In the genomic region with DNA sequence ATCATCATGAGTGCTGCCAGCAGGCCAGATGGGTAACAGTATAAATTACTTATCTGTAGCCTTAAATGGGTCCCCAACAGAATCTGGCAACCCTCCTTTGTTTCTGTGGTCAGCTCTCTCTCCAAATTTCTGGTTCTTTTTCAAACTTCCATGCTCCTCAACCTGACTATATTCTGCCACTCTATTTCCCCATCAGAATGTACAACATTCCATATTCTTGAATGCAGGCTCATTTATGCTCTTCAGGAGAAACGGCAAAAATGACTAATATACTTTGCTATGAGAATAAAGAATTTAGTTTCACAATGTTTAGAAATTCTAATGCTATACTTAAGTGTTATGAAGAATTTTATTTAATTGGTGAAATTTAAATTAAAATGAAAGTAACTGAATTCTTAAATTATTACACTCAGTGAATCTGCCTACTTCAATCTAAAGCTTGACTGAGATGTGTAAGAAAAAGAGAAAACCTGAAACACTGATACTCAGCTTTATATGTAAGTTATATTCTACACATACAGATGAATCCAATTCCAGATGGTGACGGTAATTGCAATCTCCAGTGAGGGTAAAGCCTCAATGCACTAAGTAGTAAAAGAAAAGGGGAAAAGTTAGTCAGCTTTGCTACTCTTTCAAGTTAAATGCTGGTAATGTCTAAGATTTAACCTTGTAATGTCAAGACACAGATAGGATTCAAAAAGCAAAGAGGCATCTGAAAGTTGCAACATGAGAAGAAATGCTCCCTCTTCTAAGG, we compare ENCODE assay signal across 17 cellular contexts. TPM values are rescaled to one million over a fixed set of nuclear protein-coding genes. Genes with fewer than 3 reads are reported as not detected.
DNase-seq lines count a peak whose midpoint lies in the region; ATAC-seq and TF ChIP-seq lines count a peak whose summit lies in the region.
"Had no signal": no experiment of that assay in that cellular context is flagged by ENCODE, and none has a peak within 500 bp of the region (broad histone marks: within the 10 kb centered on the region; RNA-seq: fewer than 3 reads in every experiment).

No MANE protein-coding gene starts in this region.

- no peaks in the 10 kb centered on the region for H3K27me3 ChIP-seq in breast epithelium
- no peaks in the 10 kb centered on the region for H3K27me3 ChIP-seq in testis
- no peaks in the 10 kb centered on the region for H3K27me3 ChIP-seq in tibial artery
- H3K27me3 ChIP-seq in A673 (replicated peaks; ENCODE audit: insufficient read depth, low read depth, low read length, poor library complexity): no peaks in the 10 kb centered on the region

- POLR2A ChIA-PET in MCF 10A (lab: Yijun Ruan, JAX): interaction anchor here (0.6 to 2.3 kb wide), 9 partner anchors 12 to 461 kb away, joined by 3 to 18 read pairs (median 4); a partner anchor contains a TSS
- POLR2A ChIA-PET in RWPE1 (lab: Yijun Ruan, JAX; ENCODE audit: low non-redundant PET): no interaction called here
- POLR2A ChIA-PET in A673 (lab: Charles Lee; ENCODE audit: low non-redundant PET): no interaction called here

- TF ChIP-seq POLR2A in breast epithelium (IDR thresholded peaks at IDR 0.05) (no peak), testis (IDR thresholded peaks at IDR 0.05) (no peak)

- H3K36me3 ChIP-seq in breast epithelium (no peaks in the 10 kb centered on the region), testis (ENCODE audit: low read depth, missing control alignments) (no peaks in the 10 kb centered on the region), tibial artery (no peaks in the 10 kb centered on the region), A673 (ENCODE audit: insufficient read depth, low read length, poor library complexity, severe bottlenecking) (peaks cover 7% of the 10 kb centered on the region)

- TF ChIP-seq CTCF in MCF 10A (IDR thresholded peaks at IDR 0.05; ENCODE audit: unreplicated experiment): no peak
- TF ChIP-seq CTCF in breast epithelium (IDR thresholded peaks at IDR 0.05): no peak
- TF ChIP-seq CTCF in RWPE1 (conservative IDR thresholded peaks at IDR 0.05; ENCODE audit: low read depth): no peak
- TF ChIP-seq CTCF in testis (IDR thresholded peaks at IDR 0.05): no peak
- no peak for TF ChIP-seq CTCF in tibial artery (IDR thresholded peaks at IDR 0.05)
- no peak for TF ChIP-seq CTCF in A673 (conservative IDR thresholded peaks at IDR 0.05; ENCODE audit: low read depth, low read length)

- no peak overlapping the region for H3K27ac ChIP-seq in breast epithelium
- peak overlapping the region; percentile 59; the same call in 1 of the 2 replicates for H3K27ac ChIP-seq in RWPE1
- peak overlapping the region; percentile 4 to 6 for H3K27ac ChIP-seq in testis
- peak overlapping the region in 1 of 2 donors; percentile 2 for H3K27ac ChIP-seq in tibial artery
- H3K27ac ChIP-seq in A673 (ENCODE audit: low read depth, low read length, poor library complexity, severe bottlenecking): no peak overlapping the region

- peaks cover 6% of the 10 kb centered on the region for H3K36me3 Mint-ChIP-seq in MCF 10A (ENCODE audit: insufficient read depth, unreplicated experiment)

- H3K9me3 ChIP-seq in breast epithelium: no peaks in the 10 kb centered on the region
- no peaks in the 10 kb centered on the region for H3K9me3 ChIP-seq in testis
- no peaks in the 10 kb centered on the region for H3K9me3 ChIP-seq in tibial artery
- H3K9me3 ChIP-seq in A673 (ENCODE audit: low read depth, low read length, poor library complexity, severe bottlenecking): no peaks in the 10 kb centered on the region

- CTCF ChIA-PET in MCF 10A (lab: Yijun Ruan, JAX) (interaction anchor here (0.6 to 5.5 kb wide), 4 partner anchors 10 to 208 kb away, joined by 3 to 66 read pairs (median 12); no protein-coding TSS in a partner anchor), RWPE1 (lab: Yijun Ruan, JAX) (interaction anchor here (0.6 to 1.6 kb wide), 2 partner anchors 8 to 258 kb away, joined by 3 to 4 read pairs; no protein-coding TSS in a partner anchor), A673 (lab: Charles Lee) (interaction anchor here (0.7 to 1.1 kb wide), 2 partner anchors 31 to 40 kb away, joined by 5 to 7 read pairs; no protein-coding TSS in a partner anchor)

- H3K9me3 Mint-ChIP-seq in MCF 10A (ENCODE audit: unreplicated experiment): no peaks in the 10 kb centered on the region

- H3K4me3 ChIP-seq in breast epithelium (no peak overlapping the region), testis (no peak overlapping the region), tibial artery (no peak overlapping the region), A673 (ENCODE audit: low read depth, low read length, poor library complexity, severe bottlenecking) (no peak overlapping the region)

- WGBS in testis, 2 donors: 81 to 86% methylated on average over 2 of the region's 2 CpGs

- no peak for ATAC-seq in HG03469 (IDR thresholded peaks at IDR 0.05; ENCODE audit: unreplicated experiment)
- ATAC-seq: left cardiac atrium; stimulated activated naive B cell treated with anti-CD40 and anti-IgM and Interleukin-4, amounts not matched to agents 10 μg/mL and 1 μg/mL and 100 μg/mL, for 72 hours had no signal

- BruUV-seq in MCF 10A (replicated peaks; lab: Mats Ljungman, UMichigan): no TSS peak
- no TSS peak for BruUV-seq in A673 (replicated peaks; lab: Mats Ljungman, UMichigan)

- H3K4me1 Mint-ChIP-seq in MCF 10A (ENCODE audit: insufficient read depth, unreplicated experiment): peaks cover 31% of the 10 kb centered on the region

- peak overlapping the region; percentile 75 for H3K27ac Mint-ChIP-seq in MCF 10A (ENCODE audit: low read depth, unreplicated experiment)
- H3K27ac Mint-ChIP-seq: stimulated activated naive B cell treated with anti-CD40 and anti-IgM and Interleukin-4, amounts not matched to agents 10 μg/mL and 1 μg/mL and 100 μg/mL, for 72 hours had no signal

- intact Hi-C loops in MCF 10A (cut with micrococcal nuclease) (loop anchor here (5.0 kb wide), 1 partner anchor 41 kb away; no protein-coding TSS in a partner anchor), breast epithelium (cut with DNase I; ENCODE audit: low total_unique reads) (no loop called here), testis (cut with DNase I; ENCODE audit: low total_unique reads) (no loop called here), tibial artery (cut with DNase I; ENCODE audit: low total_unique reads) (no loop called here), A673 (cut with micrococcal nuclease; ENCODE audit: unreplicated experiment) (no loop called here)

- DNase-seq in MCF 10A (ENCODE audit: unreplicated experiment) (peak; percentile 57), breast epithelium (ENCODE audit: low spot score in 2 of 2) (no peak), RWPE1 (ENCODE audit: low spot score) (peak; percentile 67), fibroblast of gingiva (ENCODE audit: low read depth) (peak; percentile 85), testis (no peak), tibial artery (no peak), A673 (ENCODE audit: low spot score) (no peak)
- DNase-seq: activated CD8-positive, alpha-beta memory T cell treated with anti-CD3 and anti-CD28 coated beads, Interleukin-2, amount 50 U/mL, for 4 hours; amygdala; effector CD8-positive, alpha-beta T cell; GF-D8; glutamatergic neuron; left cardiac atrium; NCI-H524; stimulated activated CD4-positive, alpha-beta T cell treated with anti-CD3 and anti-CD28 coated beads, Interleukin-4, amount 100 ng/mL, for 24 hours; stimulated activated naive B cell treated with anti-CD40 and anti-IgM and Interleukin-4, amounts not matched to agents 10 μg/mL and 1 μg/mL and 100 μg/mL, for 72 hours had no signal

- peak overlapping the region; percentile 4 for H3K4me3 Mint-ChIP-seq in MCF 10A (ENCODE audit: unreplicated experiment)
- H3K4me3 Mint-ChIP-seq: stimulated activated naive B cell treated with anti-CD40 and anti-IgM and Interleukin-4, amounts not matched to agents 10 μg/mL and 1 μg/mL and 100 μg/mL, for 72 hours had no signal

- H3K4me1 ChIP-seq in breast epithelium: no peaks in the 10 kb centered on the region
- peaks cover 5% of the 10 kb centered on the region for H3K4me1 ChIP-seq in testis
- peaks cover 0 to 69% (median 22%) of the 10 kb centered on the region in 4 donors for H3K4me1 ChIP-seq in tibial artery
- H3K4me1 ChIP-seq in A673 (ENCODE audit: insufficient read depth, low read length, poor library complexity, severe bottlenecking): peaks cover 20% of the 10 kb centered on the region

- no peaks in the 10 kb centered on the region for H3K27me3 Mint-ChIP-seq in MCF 10A (ENCODE audit: insufficient read depth, unreplicated experiment)
- H3K27me3 Mint-ChIP-seq: stimulated activated naive B cell treated with anti-CD40 and anti-IgM and Interleukin-4, amounts not matched to agents 10 μg/mL and 1 μg/mL and 100 μg/mL, for 72 hours had no signal

RNA-seq across cellular contexts. Expression of a gene that starts 24.7 kb away (rescaled TPM):
- 13.1 and 15.9 TPM in 2 replicates for total RNA-seq in MCF 10A (2022)
- 10 to 100 TPM; 21.8 to 38.1 (median 29.2) TPM for total RNA-seq in breast epithelium
- total RNA-seq in testis: 100 to 1,000 TPM; 109 to 141 TPM
- 56.0 TPM for polyA plus RNA-seq in testis (ENCODE audit: insufficient read depth, low read depth, low replicate concordance)
- 22.5 and 24.0 TPM in 2 replicates for total RNA-seq in A673 (2021)

Comparison
In these comparisons a context has a peak if more than half of its experiments do, and no peak if none do; other contexts are left out.
1. DNase-seq: peak in MCF 10A (single experiment), RWPE1 (single experiment) and fibroblast of gingiva (single experiment); none in breast epithelium (0 of 2), testis (single experiment), tibial artery (0 of 2) and A673 (single experiment).
2. H3K27ac ChIP-seq: peak in RWPE1 (single experiment) and testis (2 of 2); none in breast epithelium (0 of 2) and A673 (single experiment).